ENCODE assay signal across 9 cellular contexts in the genomic region with DNA sequence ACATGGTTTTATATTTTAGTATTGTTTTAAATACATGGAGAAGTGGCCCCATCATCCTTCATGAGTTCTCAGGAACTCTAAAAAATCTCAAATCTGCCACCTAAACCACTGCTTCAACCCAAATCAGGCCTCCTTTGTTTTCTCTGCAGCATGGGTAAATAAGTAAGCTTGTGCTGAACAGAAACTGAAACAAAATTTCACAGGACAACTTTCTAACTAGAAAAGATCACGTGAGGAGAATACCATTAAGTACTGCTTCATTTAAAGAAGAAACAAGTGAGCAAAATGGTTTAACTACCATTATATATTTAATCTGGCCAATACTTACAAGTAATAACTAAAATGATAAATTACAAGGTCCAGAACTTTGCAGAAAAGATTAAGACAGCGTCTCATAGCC. TPM values are rescaled to one million over a fixed set of nuclear protein-coding genes. Genes with fewer than 3 reads are reported as not detected.
A peak's percentile ranks its signal among the peaks of the same experiment; 100 is the strongest.
DNase-seq lines count a peak whose midpoint lies in the region; ATAC-seq and TF ChIP-seq lines count a peak whose summit lies in the region.
"Had no signal": no experiment of that assay in that cellular context is flagged by ENCODE, and none has a peak within 500 bp of the region (broad histone marks: within the 10 kb centered on the region; RNA-seq: fewer than 3 reads in every experiment).

No MANE protein-coding gene starts in this region.

- WGBS in spleen, 5 donors, result 6 to 13% (median 8%) methylated on average over 2 of the region's 2 CpGs

- H3K27ac ChIP-seq in cingulate gyrus (ENCODE audit: low read depth, low read length) (peak overlapping the region; percentile 66), spleen (peak overlapping the region; percentile 44 to 98 (median 98))
- H3K27ac ChIP-seq: epithelial cell of prostate had no signal

- H3K27me3 ChIP-seq in spleen (replicated peaks in 1 of 7), result no peaks in the 10 kb centered on the region

- in situ Hi-C loops in G401 (cut with HindIII; ENCODE audit: low sequenced_read_pairs), result no loop called here

- TF ChIP-seq POLR2A in spleen (IDR thresholded peaks at IDR 0.05), result no peak

- DNase-seq in ELR (ENCODE audit: low read depth) (peak; percentile 33), spleen (no peak), G401 (ENCODE audit: low spot score) (no peak), retina (no peak)
- DNase-seq in NK-92 treated with Interleukin-12 subunit alpha and Interleukin-12 subunit beta, amount 100 ng/mL, for 24 hours (lab: John Stamatoyannopoulos, UW), result no peak

- peak overlapping the region; percentile 64 to 79 (median 70) for H3K4me3 ChIP-seq in spleen

- H3K9me3 ChIP-seq in spleen, result peaks cover 0 to 11% (median 5%) of the 10 kb centered on the region in 8 donors

- H3K36me3 ChIP-seq in spleen, result peaks cover 0 to 23% (median 5%) of the 10 kb centered on the region in 6 donors

- H3K4me1 ChIP-seq in spleen, result peaks cover 17 to 87% (median 55%) of the 10 kb centered on the region in 6 donors

- intact Hi-C loops in spleen (cut with DNase I; ENCODE audit: low total_unique reads), result no loop called here

- ATAC-seq in GM19455 (IDR thresholded peaks at IDR 0.05; ENCODE audit: unreplicated experiment), result peak; percentile 42
- ATAC-seq in HG03460 (IDR thresholded peaks at IDR 0.05; ENCODE audit: unreplicated experiment), result peak; percentile 46

- no peak for TF ChIP-seq CTCF in spleen (IDR thresholded peaks at IDR 0.05 in 8 of 11, conservative IDR thresholded peaks at IDR 0.05 in 3 of 11)

RNA-seq across cellular contexts. Expression of a gene that starts 2.5 kb away (rescaled TPM):
- 100 to 1,000 TPM in 2 of 7 donors, 10 to 100 TPM in 5; 51.9 to 161 (median 71.6) TPM for total RNA-seq in spleen
- 1 to 10 TPM; 6.8 to 9.5 (median 7.7) TPM for polyA plus RNA-seq in spleen
- total RNA-seq in G401 (2014; rRNA removed; shearing (Covaris generic)), result not detected in 2 replicates

RNA-seq across cellular contexts. Expression of a gene that starts 39.6 kb away (rescaled TPM):
- 10 to 100 TPM in 3 of 7 donors, 1 to 10 TPM in 4; 7.5 to 12.2 (median 9.6) TPM for total RNA-seq in spleen
- under 1 TPM; 0.18 to 0.51 (median 0.24) TPM for polyA plus RNA-seq in spleen
- total RNA-seq in G401 (2014; rRNA removed; shearing (Covaris generic)), result not detected in 2 replicates

Comparison
In these comparisons a context has a peak if more than half of its experiments do, and no peak if none do; other contexts are left out.
1. RNA of a gene that starts 2.5 kb away (total RNA-seq): 51.9 to 161 TPM in spleen; not detected in G401; every median in the first group is over 10 times any median in the second.